In genomic region chr10:100986623-100986951, GRCh38 we compare ENCODE assay signal across 8 cellular contexts. TPM values are rescaled to one million over a fixed set of nuclear protein-coding genes. Genes with fewer than 3 reads are reported as not detected.
DNase-seq lines count a peak whose midpoint lies in the region; ATAC-seq, FAIRE-seq and TF ChIP-seq lines count a peak whose summit lies in the region.

No MANE protein-coding gene starts in this region.

- TF ChIP-seq POLR2A in A549 (IDR thresholded peaks at IDR 0.05; ENCODE audit: low read length): no peak

- H3K4me1 ChIP-seq in A549 (peaks cover 31% of the 10 kb centered on the region), HUES48 (ENCODE audit: control insufficient read depth, insufficient read depth, low read length) (peaks cover 9% of the 10 kb centered on the region; the same call in 1 of the 2 replicates), mucosa of descending colon (ENCODE audit: low read depth) (peaks cover 23% of the 10 kb centered on the region)

- H3K9ac ChIP-seq in HUES48 (ENCODE audit: low read depth, low read length): peak overlapping the region; percentile 79

- no peak for TF ChIP-seq EP300 in A549 (IDR thresholded peaks at IDR 0.05)

- H3K4me3 ChIP-seq in A549 (peak overlapping the region; percentile 83), HUES48 (ENCODE audit: low read depth, low read length) (peak overlapping the region; percentile 91), mucosa of descending colon (peak overlapping the region; percentile 87)

- no peak for TF ChIP-seq RAD21 in A549 (conservative IDR thresholded peaks at IDR 0.05 in 1 of 2, IDR thresholded peaks at IDR 0.05 in 1 of 2)

- H3K36me3 ChIP-seq in HUES48 (ENCODE audit: control insufficient read depth, insufficient read depth, low read length) (peaks cover 50% of the 10 kb centered on the region), mucosa of descending colon (ENCODE audit: low read depth) (peaks cover under 1% of the 10 kb centered on the region)

- H3K27me3 ChIP-seq in HUES48 (ENCODE audit: control insufficient read depth, insufficient read depth, low read length): no peaks in the 10 kb centered on the region

- ATAC-seq in A549: no peak; a peak in 1 of 6 replicates
- ATAC-seq in mucosa of descending colon: peak; percentile 30

- H3K9me3 ChIP-seq in A549 (no peaks in the 10 kb centered on the region), HUES48 (ENCODE audit: control insufficient read depth, insufficient read depth, low read length) (no peaks in the 10 kb centered on the region), mucosa of descending colon (no peaks in the 10 kb centered on the region)

- no peak for FAIRE-seq in A549 (lab: Jason Lieb, UNC)

- H3K27ac ChIP-seq in A549: peak overlapping the region; percentile 96 to 97
- H3K27ac ChIP-seq in HUES48 (ENCODE audit: low read depth, low read length): no peak overlapping the region
- H3K27ac ChIP-seq in caudate nucleus (ENCODE audit: low read depth, low read length): peak overlapping the region; percentile 93

- DNase-seq in A549 (ENCODE audit: low read depth in 1 of 2, low spot score in 1 of 2): no peak
- peak in 1 of 61 donors; percentile 33 for DNase-seq in caudate nucleus (lab: John Stamatoyannopoulos, UW)
- DNase-seq in mucosa of descending colon: no peak
- DNase-seq in HuH-7 (ENCODE audit: low spot score): no peak
- DNase-seq in NCI-H524 (lab: John Stamatoyannopoulos, UW): no peak
- no peak for DNase-seq in NCI-H82 (lab: John Stamatoyannopoulos, UW)
- DNase-seq in KBM-7: no peak

- intact Hi-C loops in mucosa of descending colon (cut with DNase I, micrococcal nuclease): no loop called here

- POLR2A ChIA-PET in A549 (lab: Yijun Ruan, JAX): interaction anchor here (1.1 to 1.8 kb wide), 3 partner anchors 10 to 28 kb away, joined by 3 to 6 read pairs (median 4); no protein-coding TSS in a partner anchor

- peak overlapping the region; percentile 96 for H3K4me2 ChIP-seq in A549

- CTCF ChIA-PET in A549 (lab: Yijun Ruan, JAX): interaction anchor here (2.1 to 25.8 kb wide), 5 partner anchors 8 to 30 kb away, joined by 5 to 608 read pairs (median 12); partner anchors contain the start of genes LZTS2 and SEMA4G

- in situ Hi-C loops in KBM-7 (cut with MboI; ENCODE audit: low pct_unique_long_range_greater_than_20kb, low sequenced_read_pairs): no loop called here

- TF ChIP-seq CTCF in A549 (IDR thresholded peaks at IDR 0.05) (no peak), mucosa of descending colon (IDR thresholded peaks at IDR 0.05) (no peak)

- 22% methylated on average over 14 of the region's 17 CpGs for WGBS in A549 (ENCODE audit: missing lambda C conversion rate)

TF ChIP-seq in A549, 52 proteins besides CTCF, POLR2A, EP300 and RAD21:
- TF ChIP-seq SMC3 (IDR thresholded peaks at IDR 0.05) (no peak), MAX (IDR thresholded peaks at IDR 0.05) (no peak), TFCP2L1 (CRISPR knock-in tag; IDR thresholded peaks at IDR 0.05) (no peak), JUN (IDR thresholded peaks at IDR 0.05) (no peak), CHD2 (IDR thresholded peaks at IDR 0.05; ENCODE audit: low read length, partially characterized antibody) (no peak), E2F6 (IDR thresholded peaks at IDR 0.05; ENCODE audit: borderline replicate concordance, low read depth) (no peak), SREBF2 (IDR thresholded peaks at IDR 0.05) (no peak), CEBPB (IDR thresholded peaks at IDR 0.05) (no peak), ZNF302 (CRISPR knock-in tag; IDR thresholded peaks at IDR 0.05) (no peak), HDAC2 (IDR thresholded peaks at IDR 0.05) (no peak)

RNA-seq across cellular contexts. Expression of gene MRPL43, which starts 0.7 kb away (rescaled TPM):
- polyA plus RNA-seq in A549 (2011; rRNA removed) (76.3 and 77.4 TPM in 2 replicates), A549 (2017; fragmentation: RNase III; extraction: RNeasy Plus Mini Kit Qiagen cat#74134 plus additional on column Dnase treatment) (82.2 to 86.7 TPM (median 83.4 TPM) in 3 replicates)
- polyA plus RNA-seq in A549 (2012; cell fraction: cytosol; rRNA removed): 193 and 212 TPM in 2 replicates
- polyA plus RNA-seq in A549 (2012; cell fraction: nucleus; rRNA removed): 145 and 218 TPM in 2 replicates
- polyA minus RNA-seq in A549 (2011; rRNA and poly(A)+ RNA removed): 17.5 and 27.5 TPM in 2 replicates
- 10 to 100 TPM; 61.3 to 82.3 (median 71.4) TPM for total RNA-seq in mucosa of descending colon

RNA-seq across cellular contexts. Expression of gene TWNK, which starts 0.8 kb away (rescaled TPM):
- polyA plus RNA-seq in A549 (2011; rRNA removed) (21.1 and 26.7 TPM in 2 replicates), A549 (2017; fragmentation: RNase III; extraction: RNeasy Plus Mini Kit Qiagen cat#74134 plus additional on column Dnase treatment) (34.7 to 36.0 TPM (median 35.9 TPM) in 3 replicates)
- 19.5 and 21.8 TPM in 2 replicates for polyA plus RNA-seq in A549 (2012; cell fraction: cytosol; rRNA removed)
- polyA plus RNA-seq in A549 (2012; cell fraction: nucleus; rRNA removed): 16.0 and 20.8 TPM in 2 replicates
- polyA minus RNA-seq in A549 (2011; rRNA and poly(A)+ RNA removed): 21.0 and 21.4 TPM in 2 replicates
- total RNA-seq in mucosa of descending colon: 1 to 10 TPM; 6.0 to 7.8 (median 7.0) TPM

RNA-seq across cellular contexts. Expression of gene LZTS2, which starts 13.0 kb away (rescaled TPM):
- polyA plus RNA-seq in A549 (2011; rRNA removed) (13.8 and 15.7 TPM in 2 replicates), A549 (2017; fragmentation: RNase III; extraction: RNeasy Plus Mini Kit Qiagen cat#74134 plus additional on column Dnase treatment) (23.8 to 35.5 TPM (median 34.0 TPM) in 3 replicates)
- polyA plus RNA-seq in A549 (2012; cell fraction: cytosol; rRNA removed): 24.1 and 41.0 TPM in 2 replicates
- polyA plus RNA-seq in A549 (2012; cell fraction: nucleus; rRNA removed): 98.0 and 113 TPM in 2 replicates
- polyA minus RNA-seq in A549 (2011; rRNA and poly(A)+ RNA removed): 17.2 and 17.9 TPM in 2 replicates
- 10 to 100 TPM; 26.0 to 82.1 (median 31.5) TPM for total RNA-seq in mucosa of descending colon

RNA-seq across cellular contexts. Expression of gene SEMA4G, which starts 17.3 kb away (rescaled TPM):
- 17.4 and 31.1 TPM in 2 replicates for polyA plus RNA-seq in A549 (2011; rRNA removed)
- 10.7 and 14.0 TPM in 2 replicates for polyA plus RNA-seq in A549 (2012; cell fraction: cytosol; rRNA removed)
- polyA plus RNA-seq in A549 (2012; cell fraction: nucleus; rRNA removed): 22.3 and 28.5 TPM in 2 replicates
- 10.2 to 13.5 TPM (median 13.3 TPM) in 3 replicates for polyA plus RNA-seq in A549 (2017; fragmentation: RNase III; extraction: RNeasy Plus Mini Kit Qiagen cat#74134 plus additional on column Dnase treatment)
- 27.1 and 33.0 TPM in 2 replicates for polyA minus RNA-seq in A549 (2011; rRNA and poly(A)+ RNA removed)
- 100 to 1,000 TPM in 1 of 3 donors, 10 to 100 TPM in 2; 68.5 to 176 (median 91.9) TPM for total RNA-seq in mucosa of descending colon

RNA-seq across cellular contexts. Expression of gene PDZD7, which starts 44.3 kb away (rescaled TPM):
- polyA plus RNA-seq in A549 (2011; rRNA removed) (0.20 and 0.21 TPM in 2 replicates), A549 (2017; fragmentation: RNase III; extraction: RNeasy Plus Mini Kit Qiagen cat#74134 plus additional on column Dnase treatment) (0.56 to 0.79 TPM (median 0.63 TPM) in 3 replicates)
- polyA plus RNA-seq in A549 (2012; cell fraction: cytosol; rRNA removed): 0.94 and 1.1 TPM in 2 replicates
- 2.1 and 2.3 TPM in 2 replicates for polyA plus RNA-seq in A549 (2012; cell fraction: nucleus; rRNA removed)
- 0.25 and 0.44 TPM in 2 replicates for polyA minus RNA-seq in A549 (2011; rRNA and poly(A)+ RNA removed)
- under 1 TPM in 2 of 3 donors, not detected in 1; 0.28 to 0.43 TPM for total RNA-seq in mucosa of descending colon
